Comparison of ENCODE assay signal across 1 cellular context in genomic region chr12:116244474-116245090, GRCh38.
TF ChIP-seq lines count a peak whose summit lies in the region.

No MANE protein-coding gene starts in this region.

TF ChIP-seq in A549, 52 proteins besides CTCF, POLR2A, EP300 and RAD21:
- TF ChIP-seq JUNB (IDR thresholded peaks at IDR 0.05), result no peak
- TF ChIP-seq TFCP2L1 (CRISPR knock-in tag; IDR thresholded peaks at IDR 0.05), result no peak
- TF ChIP-seq HOXA7 (CRISPR knock-in tag; IDR thresholded peaks at IDR 0.05), result no peak
- no peak for TF ChIP-seq EHF (CRISPR knock-in tag; IDR thresholded peaks at IDR 0.05)
- TF ChIP-seq BHLHE40 (IDR thresholded peaks at IDR 0.05; ENCODE audit: low read depth, low read length), result no peak
- TF ChIP-seq KDM5A (IDR thresholded peaks at IDR 0.05), result no peak
- TF ChIP-seq ZC3H11A (IDR thresholded peaks at IDR 0.05), result no peak
- no peak for TF ChIP-seq ZSCAN20 (CRISPR knock-in tag; IDR thresholded peaks at IDR 0.05)
- no peak for TF ChIP-seq RNF2 (IDR thresholded peaks at IDR 0.05; ENCODE audit: borderline replicate concordance, low read depth)
- TF ChIP-seq HES2 (IDR thresholded peaks at IDR 0.05), result no peak
- no peak for TF ChIP-seq POLR2AphosphoS2 (conservative IDR thresholded peaks at IDR 0.05; ENCODE audit: low read length)
- no peak for TF ChIP-seq RFX5 (IDR thresholded peaks at IDR 0.05)
- TF ChIP-seq FOSL2 (IDR thresholded peaks at IDR 0.05), result no peak
- TF ChIP-seq FOSL2 (CRISPR knock-in tag; IDR thresholded peaks at IDR 0.05), result no peak
- no peak for TF ChIP-seq USF2 (IDR thresholded peaks at IDR 0.05)
- no peak for TF ChIP-seq ESRRA (IDR thresholded peaks at IDR 0.05; ENCODE audit: borderline replicate concordance, low read length)
- TF ChIP-seq MYC (IDR thresholded peaks at IDR 0.05; ENCODE audit: borderline replicate concordance, low read length), result no peak
